Comparison of ENCODE assay signal across 17 cellular contexts in the genomic region with DNA sequence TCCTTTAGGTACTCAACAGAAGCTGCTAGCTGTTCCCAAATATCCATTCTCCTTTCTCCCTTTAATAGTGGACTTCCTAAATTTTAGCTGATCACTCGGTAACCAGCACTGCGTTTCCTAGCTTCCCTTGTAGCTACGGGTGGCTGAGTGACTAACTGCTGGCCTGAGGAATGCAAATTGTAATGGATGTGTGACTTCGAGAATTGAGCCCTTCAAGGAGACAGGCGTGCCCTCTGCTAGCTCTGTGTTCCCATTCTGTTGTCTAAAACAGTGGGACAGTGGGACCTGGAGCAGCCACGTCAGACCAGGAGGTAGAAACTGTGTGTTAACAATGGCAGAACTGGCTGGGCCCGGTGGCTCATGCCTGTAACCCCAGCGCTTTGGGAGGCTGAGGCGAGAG. TPM values are rescaled to one million over a fixed set of nuclear protein-coding genes. Genes with fewer than 3 reads are reported as not detected.
DNase-seq lines count a peak whose midpoint lies in the region; ATAC-seq, FAIRE-seq and TF ChIP-seq lines count a peak whose summit lies in the region.
"Had no signal": no experiment of that assay in that cellular context is flagged by ENCODE, and none has a peak within 500 bp of the region (broad histone marks: within the 10 kb centered on the region; RNA-seq: fewer than 3 reads in every experiment).

No MANE protein-coding gene starts in this region.

- peaks cover 10 to 20% of the 10 kb centered on the region in 2 donors for H3K4me1 Mint-ChIP-seq in effector memory CD8-positive, alpha-beta T cell (ENCODE audit: low read depth in 2 of 2)

- intact Hi-C loops in HepG2 (cut with micrococcal nuclease; ENCODE audit: unreplicated experiment) (no loop called here), right lobe of liver (cut with DNase I) (no loop called here), A673 (cut with micrococcal nuclease; ENCODE audit: unreplicated experiment) (no loop called here)

- CTCF ChIA-PET in HepG2 (lab: Yijun Ruan, JAX; ENCODE audit: low intra/inter-chr PET ratio, low total read pairs) (no interaction called here), A673 (lab: Charles Lee) (no interaction called here)

- no peaks in the 10 kb centered on the region for H3K79me2 ChIP-seq in HepG2 (ENCODE audit: insufficient read depth, low read length)

- H3K27me3 ChIP-seq in HepG2 (ENCODE audit: control insufficient read depth in 1 of 2, insufficient read depth in 2 of 2, low read length in 2 of 2) (no peaks in the 10 kb centered on the region), right lobe of liver (no peaks in the 10 kb centered on the region), BE2C (no peaks in the 10 kb centered on the region), A673 (replicated peaks; ENCODE audit: insufficient read depth, low read depth, low read length, poor library complexity) (no peaks in the 10 kb centered on the region)
- H3K27me3 ChIP-seq: BLaER1 treated with 17β-estradiol and CSF1 and Interleukin-3, amounts not matched to agents 10 nM and 100 nM had no signal

- H3K9me3 ChIP-seq in HepG2 (ENCODE audit: low read length) (no peaks in the 10 kb centered on the region), right lobe of liver (no peaks in the 10 kb centered on the region), BE2C (no peaks in the 10 kb centered on the region), A673 (ENCODE audit: low read depth, low read length, poor library complexity, severe bottlenecking) (no peaks in the 10 kb centered on the region)

- peak overlapping the region; percentile 8 to 49 for H3K27ac Mint-ChIP-seq in effector memory CD8-positive, alpha-beta T cell
- H3K27ac Mint-ChIP-seq: CD4-positive, CD25-positive, alpha-beta regulatory T cell had no signal

- TF ChIP-seq RAD21 in HepG2 (CRISPR knock-in tag; IDR thresholded peaks at IDR 0.05) = no peak

- no peaks in the 10 kb centered on the region for H4K20me1 ChIP-seq in HepG2 (ENCODE audit: insufficient read depth, low read length)
- H4K20me1 ChIP-seq: BLaER1 treated with 17β-estradiol and CSF1 and Interleukin-3, amounts not matched to agents 10 nM and 100 nM had no signal

- H3K36me3 Mint-ChIP-seq in effector memory CD8-positive, alpha-beta T cell (ENCODE audit: insufficient read depth) = peaks cover 23% of the 10 kb centered on the region

- DNase-seq in HepG2 (ENCODE audit: low spot score) (no peak), right lobe of liver (no peak), islet precursor cell (peak; percentile 60), renal cortical epithelial cell (ENCODE audit: low read depth) (peak; percentile 23), BE2C (no peak), A673 (ENCODE audit: low spot score) (no peak), NAMALWA (ENCODE audit: low spot score) (no peak)
- DNase-seq in effector memory CD8-positive, alpha-beta T cell = no peak
- DNase-seq: AML-193; CD4-positive, CD25-positive, alpha-beta regulatory T cell; DMS 273 treated with DMSO at 0.1 percent for 48 hours; IMR-90 had no signal

- FAIRE-seq in HepG2 (lab: Jason Lieb, UNC) = no peak
- FAIRE-seq: G401.6, GM19239, H54 had no signal

- TF ChIP-seq CTCF in HepG2 (CRISPR knock-in tag; IDR thresholded peaks at IDR 0.05) (no peak), right lobe of liver (IDR thresholded peaks at IDR 0.05) (no peak), BE2C (IDR thresholded peaks at IDR 0.05; ENCODE audit: low read depth, low read length) (no peak), A673 (conservative IDR thresholded peaks at IDR 0.05; ENCODE audit: low read depth, low read length) (no peak)

- no peak for TF ChIP-seq EP300 in HepG2 (IDR thresholded peaks at IDR 0.05; ENCODE audit: low read depth in 2 of 2, low read length in 2 of 2)
- TF ChIP-seq EP300 in HepG2 (CRISPR knock-in tag; IDR thresholded peaks at IDR 0.05; ENCODE audit: borderline replicate concordance) = no peak

- no peaks in the 10 kb centered on the region for H3K27me3 Mint-ChIP-seq in effector memory CD8-positive, alpha-beta T cell

- TF ChIP-seq POLR2A in HepG2 (IDR thresholded peaks at IDR 0.05; ENCODE audit: insufficient read depth in 1 of 2, low read depth in 2 of 2, low read length in 2 of 2) = no peak
- TF ChIP-seq POLR2A in right lobe of liver (IDR thresholded peaks at IDR 0.05) = no peak

- no peak overlapping the region for H2AFZ ChIP-seq in HepG2 (ENCODE audit: low read length)

- no peaks in the 10 kb centered on the region for H3K36me3 ChIP-seq in HepG2 (replicated peaks in 1 of 2; ENCODE audit: control insufficient read depth in 1 of 2, insufficient read depth in 2 of 2, low read length in 2 of 2)
- H3K36me3 ChIP-seq in right lobe of liver = no peaks in the 10 kb centered on the region
- H3K36me3 ChIP-seq in BE2C = no peaks in the 10 kb centered on the region
- H3K36me3 ChIP-seq in A673 (ENCODE audit: insufficient read depth, low read length, poor library complexity, severe bottlenecking) = no peaks in the 10 kb centered on the region
- H3K36me3 ChIP-seq: BLaER1 treated with 17β-estradiol and CSF1 and Interleukin-3, amounts not matched to agents 10 nM and 100 nM had no signal

- WGBS in HepG2 (ENCODE audit: low lambda C conversion rate) = 80% methylated on average over 9 of the region's 9 CpGs
- 88% methylated on average over 9 of the region's 9 CpGs for whole genome bisulfite sequencing in right lobe of liver (ENCODE audit: insufficient coverage, low coverage, low lambda C conversion rate, missing lambda C conversion rate)

- peaks cover 0 to 1% of the 10 kb centered on the region in 2 donors for H3K9me3 Mint-ChIP-seq in effector memory CD8-positive, alpha-beta T cell

- H3K27ac ChIP-seq in HepG2 (ENCODE audit: extremely low read length, insufficient read depth, low read length) = no peak overlapping the region
- H3K27ac ChIP-seq in right lobe of liver = no peak overlapping the region
- H3K27ac ChIP-seq in A673 (ENCODE audit: low read depth, low read length, poor library complexity, severe bottlenecking) = no peak overlapping the region
- H3K27ac ChIP-seq: 22Rv1; BLaER1 treated with 17β-estradiol and CSF1 and Interleukin-3, amounts not matched to agents 10 nM and 100 nM had no signal

- ATAC-seq in HepG2 (no peak), right lobe of liver (no peak)
- ATAC-seq in effector memory CD8-positive, alpha-beta T cell (replicated peaks) = no peak

- H3K4me1 ChIP-seq in HepG2 (ENCODE audit: insufficient read depth, low read length) = peaks cover 33% of the 10 kb centered on the region
- no peaks in the 10 kb centered on the region for H3K4me1 ChIP-seq in right lobe of liver
- H3K4me1 ChIP-seq in BE2C = no peaks in the 10 kb centered on the region
- no peaks in the 10 kb centered on the region for H3K4me1 ChIP-seq in A673 (ENCODE audit: insufficient read depth, low read length, poor library complexity, severe bottlenecking)
- H3K4me1 ChIP-seq: BLaER1 treated with 17β-estradiol and CSF1 and Interleukin-3, amounts not matched to agents 10 nM and 100 nM had no signal

- no TSS peak for BruUV-seq in HepG2 (replicated peaks; lab: Mats Ljungman, UMichigan)
- no TSS peak for BruUV-seq in A673 (replicated peaks; lab: Mats Ljungman, UMichigan)

- POLR2A ChIA-PET in HepG2 (lab: Yijun Ruan, JAX) (interaction anchor here (0.6 kb wide), 1 partner anchor 41 kb away, joined by 3 read pairs; no protein-coding TSS in a partner anchor), A673 (lab: Charles Lee; ENCODE audit: low non-redundant PET) (no interaction called here)

- no peak overlapping the region for H3K4me3 ChIP-seq in HepG2 (replicated peaks in 1 of 3; ENCODE audit: insufficient read depth in 1 of 3, low read depth in 2 of 3, low read length in 3 of 3)
- no peak overlapping the region for H3K4me3 ChIP-seq in right lobe of liver
- H3K4me3 ChIP-seq in BE2C (ENCODE audit: low read depth, low read length) = no peak overlapping the region
- no peak overlapping the region for H3K4me3 ChIP-seq in A673 (ENCODE audit: low read depth, low read length, poor library complexity, severe bottlenecking)
- H3K4me3 ChIP-seq: BLaER1 treated with 17β-estradiol and CSF1 and Interleukin-3, amounts not matched to agents 10 nM and 100 nM had no signal

- H3K4me2 ChIP-seq in HepG2 (ENCODE audit: low read depth, low read length) = 0 out of 2 replicates have a peak overlapping the region, but pooled peaks have one; percentile 18
- H3K4me2 ChIP-seq: BLaER1 treated with 17β-estradiol and CSF1 and Interleukin-3, amounts not matched to agents 10 nM and 100 nM had no signal

- in situ Hi-C loops in HepG2 (cut with HindIII; ENCODE audit: extremely low pct_ligation_motif_present, low pct_unique_long_range_greater_than_20kb) = no loop called here

- H3K9ac ChIP-seq in HepG2 (ENCODE audit: insufficient read depth, low read depth, low read length) = no peak overlapping the region
- H3K9ac ChIP-seq: BLaER1 treated with 17β-estradiol and CSF1 and Interleukin-3, amounts not matched to agents 10 nM and 100 nM had no signal

- no peak overlapping the region for H3K4me3 Mint-ChIP-seq in effector memory CD8-positive, alpha-beta T cell
- H3K4me3 Mint-ChIP-seq: CD4-positive, CD25-positive, alpha-beta regulatory T cell had no signal

RNA-seq across cellular contexts. Expression of gene SCML4, which starts 56.5 kb away (rescaled TPM):
- not detected in 2 replicates for total RNA-seq in HepG2 (2016; rRNA removed; fragmentation: Illumina TruSeq; extraction: Trizol)
- not detected in 2 replicates for total RNA-seq in HepG2 (2016; cell fraction: cytosol; rRNA removed; fragmentation: Illumina TruSeq; extraction: Trizol; ENCODE audit: low read depth)
- not detected in 2 replicates for total RNA-seq in HepG2 (2016; cell fraction: insoluble cytoplasmic fraction; rRNA removed; fragmentation: Illumina TruSeq; extraction: Trizol)
- total RNA-seq in HepG2 (2016; cell fraction: membrane; rRNA removed; fragmentation: Illumina TruSeq; extraction: Trizol) = not detected in 2 replicates
- total RNA-seq in HepG2 (2016; cell fraction: nucleus; rRNA removed; fragmentation: Illumina TruSeq; extraction: Trizol) = not detected in 2 replicates
- polyA plus RNA-seq in HepG2 (2011; rRNA removed) = 0.05 TPM in 1 of 2 replicates, not detected in the other
- 0.04 TPM in 1 of 2 replicates, not detected in the other for polyA plus RNA-seq in HepG2 (2011; cell fraction: cytosol; rRNA removed)
- 0.05 and 0.11 TPM in 2 replicates for polyA plus RNA-seq in HepG2 (2011; cell fraction: nucleus; rRNA removed)
- 0.89 TPM in 1 of 2 replicates, not detected in the other for polyA plus RNA-seq in HepG2 (2012)
- polyA plus RNA-seq in HepG2 (2016; cell fraction: cytosol; fragmentation: Illumina TruSeq; extraction: Trizol; ENCODE audit: low read depth) = not detected in 2 replicates
- not detected in 2 replicates for polyA plus RNA-seq in HepG2 (2016; cell fraction: insoluble cytoplasmic fraction; fragmentation: Illumina TruSeq; extraction: Trizol; ENCODE audit: low read depth)
- not detected in 2 replicates for polyA plus RNA-seq in HepG2 (2016; cell fraction: membrane; fragmentation: Illumina TruSeq; extraction: Trizol; ENCODE audit: low read depth)
- polyA plus RNA-seq in HepG2 (2016; cell fraction: nucleus; fragmentation: Illumina TruSeq; extraction: Trizol; ENCODE audit: insufficient read depth, low read depth) = not detected in 2 replicates
- polyA minus RNA-seq in HepG2 (2011; rRNA and poly(A)+ RNA removed; ENCODE audit: low replicate concordance) = not detected in 2 replicates
- polyA minus RNA-seq in HepG2 (2011; cell fraction: cytosol; rRNA and poly(A)+ RNA removed) = not detected in 2 replicates
- polyA minus RNA-seq in HepG2 (2011; cell fraction: nucleus; rRNA and poly(A)+ RNA removed) = 0.13 and 0.37 TPM in 2 replicates
- 1 to 10 TPM; 1.0 to 4.9 (median 1.5) TPM for total RNA-seq in right lobe of liver
- total RNA-seq in renal cortical epithelial cell = 0.15 TPM in 1 of 2 replicates, not detected in the other
- polyA plus RNA-seq in BE2C (2012; ENCODE audit: insufficient read depth, insufficient read length, low read depth) = not detected
- total RNA-seq in A673 (2021) = not detected in 2 replicates
- total RNA-seq: IMR-90 had no signal
- polyA plus RNA-seq: IMR-90 had no signal

Comparison
In these comparisons a context has a peak if more than half of its experiments do, and no peak if none do; other contexts are left out.
1. DNase-seq: peak in islet precursor cell (single experiment) and renal cortical epithelial cell (single experiment); none in HepG2 (single experiment), right lobe of liver (0 of 3), effector memory CD8-positive, alpha-beta T cell (0 of 3), BE2C (single experiment), A673 (single experiment) and NAMALWA (single experiment).